ENCODE assay signal across 1 cellular context in the genomic region with DNA sequence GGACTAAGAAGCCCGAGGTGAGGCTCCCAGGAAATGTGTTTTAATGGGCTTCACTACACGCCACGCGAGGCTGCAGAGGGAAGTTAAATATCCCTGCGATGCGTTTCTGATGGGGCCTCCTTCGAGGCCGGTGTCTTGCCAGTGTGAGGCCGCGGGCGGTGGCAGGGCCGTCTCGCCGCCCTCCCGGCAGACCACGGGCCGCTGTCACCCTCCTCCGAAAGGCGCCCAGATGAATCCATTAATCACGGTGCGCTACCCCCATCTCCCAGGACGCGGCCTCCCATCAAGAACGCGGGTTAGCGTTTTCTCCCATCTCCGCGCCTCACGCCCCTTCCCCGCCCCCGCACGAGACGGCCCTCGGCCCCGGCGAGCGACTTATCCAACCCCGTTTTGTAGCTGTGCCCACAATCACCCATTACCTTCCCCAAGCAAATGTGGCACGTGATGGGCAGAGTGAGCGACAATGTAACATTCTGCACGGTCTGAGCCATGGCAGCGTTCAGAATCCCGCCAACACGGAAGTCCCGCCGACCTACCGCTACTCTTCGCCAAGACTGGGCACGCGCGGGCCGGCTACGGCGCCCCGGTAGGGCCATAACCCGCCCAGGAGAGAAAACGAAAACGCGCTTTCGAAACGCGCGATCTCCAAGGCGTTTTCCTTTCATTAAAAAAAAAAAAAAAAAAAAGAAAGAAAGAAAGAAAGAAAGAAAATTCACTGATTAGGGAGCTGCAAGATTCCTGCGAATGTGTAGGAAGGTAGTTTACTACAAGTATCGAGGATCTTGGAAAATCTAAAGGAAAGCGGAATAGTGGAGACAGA.
TF ChIP-seq lines count a peak whose summit lies in the region.

A gene with protein sequence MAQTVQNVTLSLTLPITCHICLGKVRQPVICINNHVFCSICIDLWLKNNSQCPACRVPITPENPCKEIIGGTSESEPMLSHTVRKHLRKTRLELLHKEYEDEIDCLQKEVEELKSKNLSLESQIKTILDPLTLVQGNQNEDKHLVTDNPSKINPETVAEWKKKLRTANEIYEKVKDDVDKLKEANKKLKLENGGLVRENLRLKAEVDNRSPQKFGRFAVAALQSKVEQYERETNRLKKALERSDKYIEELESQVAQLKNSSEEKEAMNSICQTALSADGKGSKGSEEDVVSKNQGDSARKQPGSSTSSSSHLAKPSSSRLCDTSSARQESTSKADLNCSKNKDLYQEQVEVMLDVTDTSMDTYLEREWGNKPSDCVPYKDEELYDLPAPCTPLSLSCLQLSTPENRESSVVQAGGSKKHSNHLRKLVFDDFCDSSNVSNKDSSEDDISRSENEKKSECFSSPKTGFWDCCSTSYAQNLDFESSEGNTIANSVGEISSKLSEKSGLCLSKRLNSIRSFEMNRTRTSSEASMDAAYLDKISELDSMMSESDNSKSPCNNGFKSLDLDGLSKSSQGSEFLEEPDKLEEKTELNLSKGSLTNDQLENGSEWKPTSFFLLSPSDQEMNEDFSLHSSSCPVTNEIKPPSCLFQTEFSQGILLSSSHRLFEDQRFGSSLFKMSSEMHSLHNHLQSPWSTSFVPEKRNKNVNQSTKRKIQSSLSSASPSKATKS (minus strand): TSS at position 526 of the 820 bp plus-strand sequence. CDS start 35 bp downstream, at position 491.

TF ChIP-seq in GM12878, 131 proteins besides CTCF, POLR2A, EP300 and RAD21 (continued from another document and continues in another):
- TF ChIP-seq, protein P1, sequence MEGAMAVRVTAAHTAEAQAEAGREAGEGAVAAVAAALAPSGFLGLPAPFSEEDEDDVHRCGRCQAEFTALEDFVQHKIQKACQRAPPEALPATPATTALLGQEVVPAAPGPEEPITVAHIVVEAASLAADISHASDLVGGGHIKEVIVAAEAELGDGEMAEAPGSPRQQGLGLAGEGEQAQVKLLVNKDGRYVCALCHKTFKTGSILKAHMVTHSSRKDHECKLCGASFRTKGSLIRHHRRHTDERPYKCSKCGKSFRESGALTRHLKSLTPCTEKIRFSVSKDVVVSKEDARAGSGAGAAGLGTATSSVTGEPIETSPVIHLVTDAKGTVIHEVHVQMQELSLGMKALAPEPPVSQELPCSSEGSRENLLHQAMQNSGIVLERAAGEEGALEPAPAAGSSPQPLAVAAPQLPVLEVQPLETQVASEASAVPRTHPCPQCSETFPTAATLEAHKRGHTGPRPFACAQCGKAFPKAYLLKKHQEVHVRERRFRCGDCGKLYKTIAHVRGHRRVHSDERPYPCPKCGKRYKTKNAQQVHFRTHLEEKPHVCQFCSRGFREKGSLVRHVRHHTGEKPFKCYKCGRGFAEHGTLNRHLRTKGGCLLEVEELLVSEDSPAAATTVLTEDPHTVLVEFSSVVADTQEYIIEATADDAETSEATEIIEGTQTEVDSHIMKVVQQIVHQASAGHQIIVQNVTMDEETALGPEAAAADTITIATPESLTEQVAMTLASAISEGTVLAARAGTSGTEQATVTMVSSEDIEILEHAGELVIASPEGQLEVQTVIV (IDR thresholded peaks at IDR 0.05; ENCODE audit: borderline replicate concordance, partially characterized antibody) = peak; percentile 76
- TF ChIP-seq, protein P2, sequence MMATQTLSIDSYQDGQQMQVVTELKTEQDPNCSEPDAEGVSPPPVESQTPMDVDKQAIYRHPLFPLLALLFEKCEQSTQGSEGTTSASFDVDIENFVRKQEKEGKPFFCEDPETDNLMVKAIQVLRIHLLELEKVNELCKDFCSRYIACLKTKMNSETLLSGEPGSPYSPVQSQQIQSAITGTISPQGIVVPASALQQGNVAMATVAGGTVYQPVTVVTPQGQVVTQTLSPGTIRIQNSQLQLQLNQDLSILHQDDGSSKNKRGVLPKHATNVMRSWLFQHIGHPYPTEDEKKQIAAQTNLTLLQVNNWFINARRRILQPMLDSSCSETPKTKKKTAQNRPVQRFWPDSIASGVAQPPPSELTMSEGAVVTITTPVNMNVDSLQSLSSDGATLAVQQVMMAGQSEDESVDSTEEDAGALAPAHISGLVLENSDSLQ (IDR thresholded peaks at IDR 0.05) = peak; percentile 42; the same call in 1 of the 2 replicates
- TF ChIP-seq SPI1 (IDR thresholded peaks at IDR 0.05; ENCODE audit: borderline replicate concordance, insufficient read depth, low read depth, low read length) = peak; percentile 24; the same call in 1 of the 2 replicates
- TF ChIP-seq PAX5 (IDR thresholded peaks at IDR 0.05; ENCODE audit: borderline replicate concordance, low read depth, low read length) = no peak
- TF ChIP-seq IKZF1 (conservative IDR thresholded peaks at IDR 0.05) = peak; percentile 54
- TF ChIP-seq FOS (IDR thresholded peaks at IDR 0.05; ENCODE audit: borderline replicate concordance, extremely low read depth, insufficient read length) = no peak
- TF ChIP-seq FOXK2 (IDR thresholded peaks at IDR 0.05) = no peak
- no peak for TF ChIP-seq ATF7 (IDR thresholded peaks at IDR 0.05; ENCODE audit: low read depth)
- peak; percentile 41; the same call in 1 of the 2 replicates for TF ChIP-seq BACH1 (IDR thresholded peaks at IDR 0.05; ENCODE audit: borderline replicate concordance)
- TF ChIP-seq, protein P3, sequence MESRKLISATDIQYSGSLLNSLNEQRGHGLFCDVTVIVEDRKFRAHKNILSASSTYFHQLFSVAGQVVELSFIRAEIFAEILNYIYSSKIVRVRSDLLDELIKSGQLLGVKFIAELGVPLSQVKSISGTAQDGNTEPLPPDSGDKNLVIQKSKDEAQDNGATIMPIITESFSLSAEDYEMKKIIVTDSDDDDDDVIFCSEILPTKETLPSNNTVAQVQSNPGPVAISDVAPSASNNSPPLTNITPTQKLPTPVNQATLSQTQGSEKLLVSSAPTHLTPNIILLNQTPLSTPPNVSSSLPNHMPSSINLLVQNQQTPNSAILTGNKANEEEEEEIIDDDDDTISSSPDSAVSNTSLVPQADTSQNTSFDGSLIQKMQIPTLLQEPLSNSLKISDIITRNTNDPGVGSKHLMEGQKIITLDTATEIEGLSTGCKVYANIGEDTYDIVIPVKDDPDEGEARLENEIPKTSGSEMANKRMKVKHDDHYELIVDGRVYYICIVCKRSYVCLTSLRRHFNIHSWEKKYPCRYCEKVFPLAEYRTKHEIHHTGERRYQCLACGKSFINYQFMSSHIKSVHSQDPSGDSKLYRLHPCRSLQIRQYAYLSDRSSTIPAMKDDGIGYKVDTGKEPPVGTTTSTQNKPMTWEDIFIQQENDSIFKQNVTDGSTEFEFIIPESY (IDR thresholded peaks at IDR 0.05) = no peak
- TF ChIP-seq, protein P4, sequence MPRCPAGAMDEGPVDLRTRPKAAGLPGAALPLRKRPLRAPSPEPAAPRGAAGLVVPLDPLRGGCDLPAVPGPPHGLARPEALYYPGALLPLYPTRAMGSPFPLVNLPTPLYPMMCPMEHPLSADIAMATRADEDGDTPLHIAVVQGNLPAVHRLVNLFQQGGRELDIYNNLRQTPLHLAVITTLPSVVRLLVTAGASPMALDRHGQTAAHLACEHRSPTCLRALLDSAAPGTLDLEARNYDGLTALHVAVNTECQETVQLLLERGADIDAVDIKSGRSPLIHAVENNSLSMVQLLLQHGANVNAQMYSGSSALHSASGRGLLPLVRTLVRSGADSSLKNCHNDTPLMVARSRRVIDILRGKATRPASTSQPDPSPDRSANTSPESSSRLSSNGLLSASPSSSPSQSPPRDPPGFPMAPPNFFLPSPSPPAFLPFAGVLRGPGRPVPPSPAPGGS (IDR thresholded peaks at IDR 0.05; ENCODE audit: borderline replicate concordance, insufficient read depth, low read depth, low read length, poor library complexity, severe bottlenecking) = no peak
- TF ChIP-seq KLF5 (IDR thresholded peaks at IDR 0.05; ENCODE audit: partially characterized antibody) = no peak
- TF ChIP-seq EZH2 (IDR thresholded peaks at IDR 0.05; ENCODE audit: borderline replicate concordance, control insufficient read depth, low read depth, low read length) = no peak
- no peak for TF ChIP-seq BCL11A (IDR thresholded peaks at IDR 0.05; ENCODE audit: low read depth, low read length)
- TF ChIP-seq RELA (IDR thresholded peaks at IDR 0.05; ENCODE audit: borderline replicate concordance, partially characterized antibody) = peak; percentile 49
- TF ChIP-seq IRF4 (IDR thresholded peaks at IDR 0.05; ENCODE audit: low read depth, low read length) = 0 out of 2 replicates have a peak, but pooled peaks have one; percentile 12
- no peak for TF ChIP-seq PAX8 (IDR thresholded peaks at IDR 0.05)
- TF ChIP-seq, protein P5, sequence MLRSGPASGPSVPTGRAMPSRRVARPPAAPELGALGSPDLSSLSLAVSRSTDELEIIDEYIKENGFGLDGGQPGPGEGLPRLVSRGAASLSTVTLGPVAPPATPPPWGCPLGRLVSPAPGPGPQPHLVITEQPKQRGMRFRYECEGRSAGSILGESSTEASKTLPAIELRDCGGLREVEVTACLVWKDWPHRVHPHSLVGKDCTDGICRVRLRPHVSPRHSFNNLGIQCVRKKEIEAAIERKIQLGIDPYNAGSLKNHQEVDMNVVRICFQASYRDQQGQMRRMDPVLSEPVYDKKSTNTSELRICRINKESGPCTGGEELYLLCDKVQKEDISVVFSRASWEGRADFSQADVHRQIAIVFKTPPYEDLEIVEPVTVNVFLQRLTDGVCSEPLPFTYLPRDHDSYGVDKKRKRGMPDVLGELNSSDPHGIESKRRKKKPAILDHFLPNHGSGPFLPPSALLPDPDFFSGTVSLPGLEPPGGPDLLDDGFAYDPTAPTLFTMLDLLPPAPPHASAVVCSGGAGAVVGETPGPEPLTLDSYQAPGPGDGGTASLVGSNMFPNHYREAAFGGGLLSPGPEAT (IDR thresholded peaks at IDR 0.05; ENCODE audit: low read depth) = peak; percentile 42; the same call in 1 of the 2 replicates
- TF ChIP-seq CHD1 (IDR thresholded peaks at IDR 0.05; ENCODE audit: low read depth, low read length) = no peak
- no peak for TF ChIP-seq MTA2 (IDR thresholded peaks at IDR 0.05; ENCODE audit: low read depth)
- TF ChIP-seq, protein P6, sequence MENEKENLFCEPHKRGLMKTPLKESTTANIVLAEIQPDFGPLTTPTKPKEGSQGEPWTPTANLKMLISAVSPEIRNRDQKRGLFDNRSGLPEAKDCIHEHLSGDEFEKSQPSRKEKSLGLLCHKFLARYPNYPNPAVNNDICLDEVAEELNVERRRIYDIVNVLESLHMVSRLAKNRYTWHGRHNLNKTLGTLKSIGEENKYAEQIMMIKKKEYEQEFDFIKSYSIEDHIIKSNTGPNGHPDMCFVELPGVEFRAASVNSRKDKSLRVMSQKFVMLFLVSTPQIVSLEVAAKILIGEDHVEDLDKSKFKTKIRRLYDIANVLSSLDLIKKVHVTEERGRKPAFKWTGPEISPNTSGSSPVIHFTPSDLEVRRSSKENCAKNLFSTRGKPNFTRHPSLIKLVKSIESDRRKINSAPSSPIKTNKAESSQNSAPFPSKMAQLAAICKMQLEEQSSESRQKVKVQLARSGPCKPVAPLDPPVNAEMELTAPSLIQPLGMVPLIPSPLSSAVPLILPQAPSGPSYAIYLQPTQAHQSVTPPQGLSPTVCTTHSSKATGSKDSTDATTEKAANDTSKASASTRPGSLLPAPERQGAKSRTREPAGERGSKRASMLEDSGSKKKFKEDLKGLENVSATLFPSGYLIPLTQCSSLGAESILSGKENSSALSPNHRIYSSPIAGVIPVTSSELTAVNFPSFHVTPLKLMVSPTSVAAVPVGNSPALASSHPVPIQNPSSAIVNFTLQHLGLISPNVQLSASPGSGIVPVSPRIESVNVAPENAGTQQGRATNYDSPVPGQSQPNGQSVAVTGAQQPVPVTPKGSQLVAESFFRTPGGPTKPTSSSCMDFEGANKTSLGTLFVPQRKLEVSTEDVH (IDR thresholded peaks at IDR 0.05; ENCODE audit: low read depth, partially characterized antibody) = peak; percentile 39
- TF ChIP-seq TBL1XR1 (IDR thresholded peaks at IDR 0.05; ENCODE audit: low read depth, low read length) = no peak; the same call in 1 of the 2 replicates
- TF ChIP-seq CREM (IDR thresholded peaks at IDR 0.05; ENCODE audit: low read depth) = no peak
- peak; percentile 32; the same call in 1 of the 2 replicates for TF ChIP-seq RUNX3 (IDR thresholded peaks at IDR 0.05; ENCODE audit: low read length)
- no peak for TF ChIP-seq BMI1 (IDR thresholded peaks at IDR 0.05; ENCODE audit: borderline replicate concordance)
- TF ChIP-seq LARP7 (IDR thresholded peaks at IDR 0.05) = peak; percentile 60
- TF ChIP-seq ZNF274 (IDR thresholded peaks at IDR 0.05; ENCODE audit: insufficient read depth, insufficient read length) = no peak
- no peak for TF ChIP-seq RCOR1 (conservative IDR thresholded peaks at IDR 0.05; ENCODE audit: low read depth, low read length)
- no peak for TF ChIP-seq SMAD1 (IDR thresholded peaks at IDR 0.05; ENCODE audit: low read depth, partially characterized antibody)
- TF ChIP-seq RBBP5 (conservative IDR thresholded peaks at IDR 0.05) = 0 out of 2 replicates have a peak, but pooled peaks have one; percentile 64
- no peak for TF ChIP-seq KDM1A (IDR thresholded peaks at IDR 0.05; ENCODE audit: borderline replicate concordance)
- TF ChIP-seq, protein P7, sequence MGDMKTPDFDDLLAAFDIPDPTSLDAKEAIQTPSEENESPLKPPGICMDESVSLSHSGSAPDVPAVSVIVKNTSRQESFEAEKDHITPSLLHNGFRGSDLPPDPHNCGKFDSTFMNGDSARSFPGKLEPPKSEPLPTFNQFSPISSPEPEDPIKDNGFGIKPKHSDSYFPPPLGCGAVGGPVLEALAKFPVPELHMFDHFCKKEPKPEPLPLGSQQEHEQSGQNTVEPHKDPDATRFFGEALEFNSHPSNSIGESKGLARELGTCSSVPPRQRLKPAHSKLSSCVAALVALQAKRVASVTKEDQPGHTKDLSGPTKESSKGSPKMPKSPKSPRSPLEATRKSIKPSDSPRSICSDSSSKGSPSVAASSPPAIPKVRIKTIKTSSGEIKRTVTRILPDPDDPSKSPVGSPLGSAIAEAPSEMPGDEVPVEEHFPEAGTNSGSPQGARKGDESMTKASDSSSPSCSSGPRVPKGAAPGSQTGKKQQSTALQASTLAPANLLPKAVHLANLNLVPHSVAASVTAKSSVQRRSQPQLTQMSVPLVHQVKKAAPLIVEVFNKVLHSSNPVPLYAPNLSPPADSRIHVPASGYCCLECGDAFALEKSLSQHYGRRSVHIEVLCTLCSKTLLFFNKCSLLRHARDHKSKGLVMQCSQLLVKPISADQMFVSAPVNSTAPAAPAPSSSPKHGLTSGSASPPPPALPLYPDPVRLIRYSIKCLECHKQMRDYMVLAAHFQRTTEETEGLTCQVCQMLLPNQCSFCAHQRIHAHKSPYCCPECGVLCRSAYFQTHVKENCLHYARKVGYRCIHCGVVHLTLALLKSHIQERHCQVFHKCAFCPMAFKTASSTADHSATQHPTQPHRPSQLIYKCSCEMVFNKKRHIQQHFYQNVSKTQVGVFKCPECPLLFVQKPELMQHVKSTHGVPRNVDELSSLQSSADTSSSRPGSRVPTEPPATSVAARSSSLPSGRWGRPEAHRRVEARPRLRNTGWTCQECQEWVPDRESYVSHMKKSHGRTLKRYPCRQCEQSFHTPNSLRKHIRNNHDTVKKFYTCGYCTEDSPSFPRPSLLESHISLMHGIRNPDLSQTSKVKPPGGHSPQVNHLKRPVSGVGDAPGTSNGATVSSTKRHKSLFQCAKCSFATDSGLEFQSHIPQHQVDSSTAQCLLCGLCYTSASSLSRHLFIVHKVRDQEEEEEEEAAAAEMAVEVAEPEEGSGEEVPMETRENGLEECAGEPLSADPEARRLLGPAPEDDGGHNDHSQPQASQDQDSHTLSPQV (IDR thresholded peaks at IDR 0.05) = no peak
- no peak for TF ChIP-seq ZZZ3 (IDR thresholded peaks at IDR 0.05; ENCODE audit: control insufficient read depth, insufficient read length, low read depth)
- TF ChIP-seq CHD2 (IDR thresholded peaks at IDR 0.05; ENCODE audit: borderline replicate concordance, low read depth, low read length) = 0 out of 2 replicates have a peak, but pooled peaks have one; percentile 42
- TF ChIP-seq ZNF384 (IDR thresholded peaks at IDR 0.05; ENCODE audit: borderline replicate concordance, low read depth, low read length) = no peak
- TF ChIP-seq RAD51 (IDR thresholded peaks at IDR 0.05) = 0 out of 2 replicates have a peak, but pooled peaks have one; percentile 14
- TF ChIP-seq ETV6 (conservative IDR thresholded peaks at IDR 0.05 in 1 of 2, IDR thresholded peaks at IDR 0.05 in 1 of 2; ENCODE audit: borderline replicate concordance in 1 of 2, low read depth in 1 of 2) = peak in 1 of 2 experiments; percentile 72; a peak in 2 of 4 replicates
- TF ChIP-seq ASH2L (IDR thresholded peaks at IDR 0.05; ENCODE audit: borderline replicate concordance, low read depth) = no peak
